ENCODE assay signal across 8 cellular contexts in the genomic region with DNA sequence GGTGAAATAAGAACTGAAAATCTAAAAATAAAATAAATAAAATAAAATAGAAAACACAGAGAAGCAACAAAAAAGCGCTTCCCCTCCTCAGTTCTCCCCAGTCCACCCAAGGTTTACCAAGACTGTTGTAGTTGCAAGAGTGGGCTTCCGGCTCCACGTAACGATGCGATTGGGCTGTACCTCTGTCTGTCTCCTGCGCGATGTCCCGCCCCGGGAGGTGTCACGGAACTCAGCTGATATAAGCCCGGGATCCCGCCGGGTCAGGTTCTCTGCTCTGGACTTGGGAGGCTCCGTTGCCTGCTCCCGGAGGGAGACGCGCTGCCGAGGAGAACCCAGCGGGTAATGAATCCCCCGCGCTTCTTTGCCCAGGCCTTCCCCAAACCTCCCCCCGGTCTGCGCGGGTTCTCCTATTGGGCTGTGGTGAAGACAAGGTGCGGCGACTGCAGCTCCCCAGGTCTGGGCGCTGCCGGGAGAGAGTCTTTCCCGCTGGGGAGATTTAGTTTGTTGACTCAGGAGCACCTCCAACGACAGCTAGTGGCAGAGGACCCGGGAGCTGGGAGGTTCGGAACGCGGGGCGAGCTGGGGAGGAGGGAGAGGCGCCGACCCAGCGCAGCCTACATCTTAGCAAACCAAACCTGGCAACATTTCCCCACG. TPM values are rescaled to one million over a fixed set of nuclear protein-coding genes. Genes with fewer than 3 reads are reported as not detected.
DNase-seq lines count a peak whose midpoint lies in the region; ATAC-seq lines count a peak whose summit lies in the region.

A gene (plus strand): TSS at position 268 of the 654 bp plus-strand sequence. CDS start 15,619 bp downstream, outside the sequence.

- H3K9ac ChIP-seq in mucosa of stomach (ENCODE audit: low read length) = peak within 1 kb of the TSS; percentile 92

- peaks cover 19% of the 10 kb centered on the region for H3K4me1 ChIP-seq in mucosa of stomach (ENCODE audit: control insufficient read depth, insufficient read depth, low read length)

- no peaks in the 10 kb centered on the region for H3K9me3 ChIP-seq in mucosa of stomach (ENCODE audit: control insufficient read depth, low read length)

- ATAC-seq in GM19467 (IDR thresholded peaks at IDR 0.05; ENCODE audit: unreplicated experiment) = peak; percentile 70
- peak; percentile 93 for ATAC-seq in esophagus mucosa

- peak within 1 kb of the TSS; percentile 36 for H3K4me3 ChIP-seq in mucosa of stomach (ENCODE audit: low read length)

- no peaks in the 10 kb centered on the region for H3K27me3 ChIP-seq in mucosa of stomach (ENCODE audit: control insufficient read depth, insufficient read depth, low read length)

- peak; percentile 64 for DNase-seq in CMK (ENCODE audit: low read depth)
- DNase-seq in HS-27A (ENCODE audit: low read depth) = peak; percentile 59
- DNase-seq in OCI-M1 (lab: John Stamatoyannopoulos, UW) = peak; percentile 89
- DNase-seq in activated T-cell treated with anti-CD3 and anti-CD28 coated beads, Interleukin-2, amount 50 U/mL, for 48 hours = peak; percentile 96 to 97
- DNase-seq in stimulated activated CD8-positive, alpha-beta memory T cell treated with anti-CD3 and anti-CD28 coated beads, Interleukin-4, amount 100 ng/mL, for 48 hours = peak; percentile 97

- no peaks in the 10 kb centered on the region for H3K36me3 ChIP-seq in mucosa of stomach (ENCODE audit: control insufficient read depth, insufficient read depth, low read length)

RNA-seq across cellular contexts. Expression of the gene that starts here (rescaled TPM):
- total RNA-seq in esophagus mucosa = 25.0 TPM

Comparison
In these comparisons a context has a peak if more than half of its experiments do, and no peak if none do; other contexts are left out.
1. Peak in every context shown above with its lines: DNase-seq, ATAC-seq and H3K4me3 ChIP-seq.